Comparison of ENCODE assay signal across 13 cellular contexts in genomic region chr14:65258391-65258790, GRCh38.
DNase-seq lines count a peak whose midpoint lies in the region; ATAC-seq and TF ChIP-seq lines count a peak whose summit lies in the region.
"Had no signal": no experiment of that assay in that cellular context is flagged by ENCODE, and none has a peak within 500 bp of the region (broad histone marks: within the 10 kb centered on the region; RNA-seq: fewer than 3 reads in every experiment).

No MANE protein-coding gene starts in this region.

- H2BK120ac ChIP-seq in mesenchymal stem cell (ENCODE audit: low read depth, low read length), result no peak overlapping the region

- H3K79me1 ChIP-seq in mesenchymal stem cell (replicated peaks; ENCODE audit: low read length, poor library complexity, severe bottlenecking), result no peaks in the 10 kb centered on the region

- no peak overlapping the region for H3K23ac ChIP-seq in mesenchymal stem cell (ENCODE audit: low read length in 2 of 2)

- no peak overlapping the region for H3K14ac ChIP-seq in mesenchymal stem cell (ENCODE audit: low read length in 2 of 2)

- DNase-seq in AG10803 (ENCODE audit: low read depth) (peak; percentile 66), NCI-H226 (peak; percentile 89), dermis blood vessel endothelial cell (peak; percentile 86), mesenchymal stem cell (peak; percentile 46), SIG-M5 treated with dmso at 0.1 percent for 504 hours (lab: John Stamatoyannopoulos, UW; ENCODE audit: unreplicated experiment) (no peak)
- no peak for DNase-seq in activated CD4-positive, CD25-positive, alpha-beta regulatory T cell (lab: John Stamatoyannopoulos, UW)
- DNase-seq: activated B cell treated with CpG ODN at 0.5 μM for 24 hours; activated T-cell treated with anti-CD3 and anti-CD28 coated beads, Interleukin-2, amount 50 U/mL, for 4 hours; islet precursor cell; NCI-H446 treated with DMSO at 0.1 percent for 48 hours; SJCRH30 had no signal

- peaks cover 18% of the 10 kb centered on the region for H3K4me1 ChIP-seq in mesenchymal stem cell (ENCODE audit: control insufficient read depth, insufficient read depth, low read depth, low read length)
- H3K4me1 ChIP-seq: SJCRH30 had no signal

- H2AFZ ChIP-seq in mesenchymal stem cell (ENCODE audit: low read depth, low read length), result no peak overlapping the region

- H2BK12ac ChIP-seq in mesenchymal stem cell (ENCODE audit: low read length in 2 of 2), result no peak overlapping the region

- H3K18ac ChIP-seq in mesenchymal stem cell (ENCODE audit: low read depth in 1 of 2, low read length in 2 of 2), result no peak overlapping the region

- no peak overlapping the region for H3K27ac ChIP-seq in mesenchymal stem cell (ENCODE audit: low read length, poor library complexity, severe bottlenecking)
- H3K27ac ChIP-seq: SJCRH30 had no signal

- no peak overlapping the region for H2AK5ac ChIP-seq in mesenchymal stem cell (ENCODE audit: low read length, severe bottlenecking)

- no peak overlapping the region for H3K9ac ChIP-seq in mesenchymal stem cell (ENCODE audit: low read length)

- no peak overlapping the region for H4K91ac ChIP-seq in mesenchymal stem cell (ENCODE audit: low read length)

- H4K8ac ChIP-seq in mesenchymal stem cell (ENCODE audit: low read length), result no peak overlapping the region

- no peak overlapping the region for H2BK15ac ChIP-seq in mesenchymal stem cell (ENCODE audit: low read depth, poor library complexity, severe bottlenecking)

- no peaks in the 10 kb centered on the region for H3K36me3 ChIP-seq in mesenchymal stem cell (ENCODE audit: control insufficient read depth in 1 of 2, insufficient read depth in 2 of 2, low read depth in 1 of 2, low read length in 2 of 2)
- H3K36me3 ChIP-seq: SJCRH30 had no signal

- no peak overlapping the region for H3K4me2 ChIP-seq in mesenchymal stem cell (ENCODE audit: low read length, poor library complexity, severe bottlenecking)

- TF ChIP-seq CTCF in AG10803 (conservative IDR thresholded peaks at IDR 0.05; ENCODE audit: low read length), result no peak

- H3K27me3 ChIP-seq in mesenchymal stem cell (ENCODE audit: control insufficient read depth in 1 of 2, insufficient read depth in 1 of 2, low read length in 2 of 2), result no peaks in the 10 kb centered on the region
- H3K27me3 ChIP-seq: SJCRH30 had no signal

- no peak for ATAC-seq in activated CD4-positive, CD25-positive, alpha-beta regulatory T cell treated with anti-CD3 and anti-CD28 coated beads, Interleukin-2, amount 50 U/mL, for 24 hours
- ATAC-seq in HG03521 (IDR thresholded peaks at IDR 0.05; ENCODE audit: unreplicated experiment), result no peak
- ATAC-seq: activated T-cell treated with anti-CD3 and anti-CD28 coated beads, Interleukin-2, amount 50 U/mL, for 4 hours had no signal

- H3K9me3 ChIP-seq in mesenchymal stem cell (ENCODE audit: control insufficient read depth, low read length), result peaks cover 4% of the 10 kb centered on the region
- H3K9me3 ChIP-seq: SJCRH30 had no signal

- WGBS in mesenchymal stem cell, result 0% methylated on average over 1 of the region's 1 CpG

- H3K4me3 ChIP-seq in AG10803 (ENCODE audit: low read length) (no peak overlapping the region), mesenchymal stem cell (ENCODE audit: insufficient read depth in 1 of 2, low read depth in 1 of 2, low read length in 2 of 2) (no peak overlapping the region)
- H3K4me3 ChIP-seq: SJCRH30 had no signal

- H2BK5ac ChIP-seq in mesenchymal stem cell (ENCODE audit: low read depth, low read length, poor library complexity, severe bottlenecking), result no peak overlapping the region

- H3K4ac ChIP-seq in mesenchymal stem cell (ENCODE audit: low read depth in 1 of 2, low read length in 2 of 2), result no peak overlapping the region

Comparison
In these comparisons a context has a peak if more than half of its experiments do, and no peak if none do; other contexts are left out.
1. DNase-seq: peak in AG10803 (single experiment), NCI-H226 (single experiment), dermis blood vessel endothelial cell (single experiment) and mesenchymal stem cell (single experiment); none in activated CD4-positive, CD25-positive, alpha-beta regulatory T cell (0 of 4) and SIG-M5 treated with dmso at 0.1 percent for 504 hours (single experiment).